Comparison of ENCODE assay signal across 8 cellular contexts in the genomic region with DNA sequence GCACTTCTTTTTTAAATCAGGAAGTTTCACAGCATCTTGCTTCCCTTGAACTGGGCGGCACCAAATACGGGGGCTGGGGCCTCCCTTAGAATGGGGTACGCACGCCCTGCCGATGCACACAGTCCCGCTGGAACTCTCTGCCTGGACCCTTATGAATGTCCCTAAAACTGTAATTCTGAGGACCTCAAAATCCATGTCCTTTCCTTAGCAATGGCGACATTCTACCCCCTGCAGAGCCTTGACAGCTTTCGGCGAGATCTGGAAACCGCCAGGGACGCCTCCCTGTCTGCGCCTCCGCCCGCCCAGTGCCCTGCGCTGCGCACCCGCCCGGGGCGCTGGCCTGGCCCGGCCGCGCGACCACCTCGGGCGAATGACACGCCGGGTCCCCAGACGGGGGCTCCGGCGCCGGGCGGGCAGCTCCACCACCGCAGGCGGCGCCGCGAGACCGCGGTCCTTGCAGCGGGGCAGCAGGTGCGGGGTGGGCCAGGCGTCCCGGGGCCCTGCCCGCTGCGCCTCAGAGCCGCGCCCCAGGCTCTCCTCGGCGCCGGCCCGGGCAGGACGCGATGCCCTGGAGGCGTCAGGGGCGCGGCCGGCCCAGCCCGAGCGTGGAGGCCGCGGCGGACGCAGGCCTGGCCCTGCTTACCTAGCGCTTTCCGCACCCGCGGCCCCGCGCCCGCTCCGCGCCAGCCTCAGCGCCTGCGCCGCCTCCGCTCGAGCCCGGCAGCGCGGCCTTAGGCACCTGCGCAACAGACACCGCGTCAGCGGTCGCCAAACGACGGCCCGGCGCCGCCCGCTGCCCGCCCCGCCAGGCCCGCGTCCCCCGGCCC. TPM values are rescaled to one million over a fixed set of nuclear protein-coding genes. Genes with fewer than 3 reads are reported as not detected.
DNase-seq lines count a peak whose midpoint lies in the region; ATAC-seq and TF ChIP-seq lines count a peak whose summit lies in the region.

No MANE protein-coding gene starts in this region.

- DNase-seq in Caki2 (ENCODE audit: low read depth) (peak; percentile 57), T-cell (peak in 32 of 34 experiments; percentile 15 to 76 (median 64)), astrocyte of the spinal cord (ENCODE audit: low read depth, low spot score) (no peak), iPS-NIHi7 (ENCODE audit: extremely low spot score) (peak; percentile 53), SW 1271 (lab: John Stamatoyannopoulos, UW) (no peak)
- peak; percentile 67 for DNase-seq in stimulated activated CD4-positive, alpha-beta T cell treated with anti-CD3 and anti-CD28 coated beads, Interleukin-12 subunit alpha, Interleukin-12 subunit beta, amount 100 ng/mL, for 4 hours

- peak overlapping the region; percentile 81 to 90 (median 85) for H3K4me3 Mint-ChIP-seq in T-cell

- H3K27me3 Mint-ChIP-seq in T-cell = no peaks in the 10 kb centered on the region

- POLR2A ChIA-PET in T-cell (lab: Charles Lee) = interaction anchor here in 1 of 2 donors (0.7 kb wide), 1 partner anchor 1032 kb away, joined by 3 read pairs; no protein-coding TSS in a partner anchor

- CTCF ChIA-PET in T-cell (lab: Charles Lee) = interaction anchor here in 1 of 2 donors (1.5 kb wide), 1 partner anchor 44 kb away, joined by 6 read pairs; the partner anchor contains the start of genes NUBP2 and SPSB3

- ATAC-seq in GM19438 (IDR thresholded peaks at IDR 0.05; ENCODE audit: low read depth, unreplicated experiment) = peak; percentile 41
- peak; percentile 41 for ATAC-seq in HG03521 (IDR thresholded peaks at IDR 0.05; ENCODE audit: unreplicated experiment)
- peak; percentile 78 to 79 (median 79) for ATAC-seq in T-cell (replicated peaks in 1 of 4)

- in situ Hi-C loops in Caki2 (cut with HindIII; ENCODE audit: low pct_unique_long_range_greater_than_20kb, low sequenced_read_pairs) = no loop called here
- in situ Hi-C loops in astrocyte of the spinal cord (cut with HindIII; ENCODE audit: low sequenced_read_pairs) = no loop called here

- H3K4me1 Mint-ChIP-seq in T-cell = peaks cover 32 to 55% (median 46%) of the 10 kb centered on the region in 3 donors

- no peak for TF ChIP-seq CTCF in astrocyte of the spinal cord (IDR thresholded peaks at IDR 0.05; ENCODE audit: low read depth, low read length)

- H3K27ac Mint-ChIP-seq in T-cell = peak overlapping the region; percentile 87 to 90

- no peaks in the 10 kb centered on the region for H3K9me3 Mint-ChIP-seq in T-cell

- peak overlapping the region; percentile 89 for H3K4me3 ChIP-seq in astrocyte of the spinal cord (ENCODE audit: low read depth, low read length)

- no peaks in the 10 kb centered on the region for H3K36me3 Mint-ChIP-seq in T-cell

RNA-seq across cellular contexts. Expression of gene HAGH, which starts 0.5 kb away (rescaled TPM):
- total RNA-seq in Caki2 (2014; rRNA removed; shearing (Covaris generic); ENCODE audit: low replicate concordance) = 205 and 219 TPM in 2 replicates
- 100 to 1,000 TPM in 1 of 5 donors, 10 to 100 TPM in 4; 37.6 to 102 (median 70.7) TPM for total RNA-seq in T-cell

RNA-seq across cellular contexts. Expression of gene FAHD1, which starts 0.9 kb away (rescaled TPM):
- total RNA-seq in Caki2 (2014; rRNA removed; shearing (Covaris generic); ENCODE audit: low replicate concordance) = 120 and 169 TPM in 2 replicates
- total RNA-seq in T-cell = 10 to 100 TPM in 3 of 5 donors, 1 to 10 TPM in 2; 6.2 to 15.3 (median 11.2) TPM

RNA-seq across cellular contexts. Expression of gene IGFALS, which starts 32.6 kb away (rescaled TPM):
- total RNA-seq in Caki2 (2014; rRNA removed; shearing (Covaris generic); ENCODE audit: low replicate concordance) = not detected in 2 replicates
- 1 to 10 TPM in 2 of 5 donors, under 1 TPM in 3; 0.50 to 1.9 (median 0.88) TPM for total RNA-seq in T-cell

RNA-seq across cellular contexts. Expression of gene NUBP2, which starts 43.3 kb away (rescaled TPM):
- 233 and 346 TPM in 2 replicates for total RNA-seq in Caki2 (2014; rRNA removed; shearing (Covaris generic); ENCODE audit: low replicate concordance)
- 10 to 100 TPM; 41.2 to 77.0 (median 74.3) TPM for total RNA-seq in T-cell

RNA-seq across cellular contexts. Expression of gene SPSB3, which starts 43.7 kb away (rescaled TPM):
- total RNA-seq in Caki2 (2014; rRNA removed; shearing (Covaris generic); ENCODE audit: low replicate concordance) = 87.3 and 107 TPM in 2 replicates
- 100 to 1,000 TPM in 3 of 5 donors, 10 to 100 TPM in 2; 67.3 to 162 (median 139) TPM for total RNA-seq in T-cell

Comparison
In these comparisons a context has a peak if more than half of its experiments do, and no peak if none do; other contexts are left out.
1. DNase-seq: peak in Caki2 (single experiment), T-cell (32 of 34), iPS-NIHi7 (single experiment) and stimulated activated CD4-positive, alpha-beta T cell treated with anti-CD3 and anti-CD28 coated beads, Interleukin-12 subunit alpha, Interleukin-12 subunit beta, amount 100 ng/mL, for 4 hours (single experiment); none in astrocyte of the spinal cord (single experiment) and SW 1271 (0 of 2).
2. Peak in every context shown above with its lines, with median percentiles within 50 percentile points of each other: ATAC-seq.